Comparison of ENCODE assay signal across 18 cellular contexts in the genomic region with DNA sequence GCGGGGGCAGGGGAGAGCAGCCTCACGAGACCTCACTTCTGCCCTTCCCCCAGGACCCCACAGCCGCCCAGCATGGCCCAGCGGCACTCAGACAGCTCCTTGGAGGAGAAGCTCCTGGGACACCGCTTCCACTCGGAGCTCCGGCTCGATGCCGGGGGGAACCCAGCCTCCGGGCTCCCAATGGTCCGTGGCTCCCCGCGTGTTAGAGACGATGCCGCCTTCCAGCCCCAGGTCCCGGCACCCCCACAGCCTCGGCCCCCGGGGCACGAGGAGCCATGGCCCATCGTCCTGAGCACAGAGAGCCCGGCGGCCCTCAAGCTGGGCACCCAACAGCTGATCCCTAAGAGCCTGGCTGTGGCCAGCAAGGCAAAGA. TPM values are rescaled to one million over a fixed set of nuclear protein-coding genes. Genes with fewer than 3 reads are reported as not detected.
"Had no signal": no experiment of that assay in that cellular context is flagged by ENCODE, and none has a peak within 500 bp of the region (broad histone marks: within the 10 kb centered on the region; RNA-seq: fewer than 3 reads in every experiment).

No MANE protein-coding gene starts in this region.

- H3K27ac ChIP-seq: epithelial cell of prostate, heart right ventricle, left lung, parathyroid adenoma had no signal

- DNase-seq: activated CD4-positive, alpha-beta memory T cell treated with anti-CD3 and anti-CD28 coated beads for 36 hours; activated CD4-positive, alpha-beta T cell treated with anti-CD3 and anti-CD28 coated beads for 48 hours; activated naive CD4-positive, alpha-beta T cell treated with anti-CD3 and anti-CD28 coated beads for 36 hours; activated naive CD8-positive, alpha-beta T cell treated with anti-CD3 and anti-CD28 coated beads, Interleukin-2, amount 10 ng/mL, durations not matched to agents 7 days and 5 days; activated T-cell treated with anti-CD3 and anti-CD28 coated beads, Interleukin-2, amount 50 U/mL, for 48 hours; amniotic stem cell; cerebellar nuclear complex; nephron progenitor cell; nucleus accumbens; stimulated activated CD4-positive, alpha-beta T cell treated with anti-CD3 and anti-CD28 coated beads, Interleukin-4, amount 100 ng/mL, for 4 hours; stimulated activated naive CD8-positive, alpha-beta T cell treated with anti-CD3 and anti-CD28 coated beads, Interleukin-15, Interleukin-2, amounts not matched to agents 100 U/mL and 50 U/mL, for 24 hours; T-helper 9 cell had no signal

- H3K4me3 ChIP-seq: heart right ventricle, left lung had no signal

- H3K9ac ChIP-seq: parathyroid adenoma had no signal

- H2AFZ ChIP-seq: parathyroid adenoma had no signal

- H3K4me1 ChIP-seq: left lung, parathyroid adenoma had no signal

- H3K9me3 ChIP-seq: heart right ventricle, left lung had no signal

- H3K27me3 ChIP-seq: heart right ventricle, left lung had no signal

- ATAC-seq: heart right ventricle; left lung; stimulated activated naive CD8-positive, alpha-beta T cell treated with anti-CD3 and anti-CD28 coated beads, Interleukin-15, Interleukin-2, amounts not matched to agents 100 U/mL and 50 U/mL, for 24 hours had no signal

- H3K36me3 ChIP-seq: heart right ventricle, left lung had no signal

RNA-seq across cellular contexts. Expression of a gene that starts 8.5 kb away (rescaled TPM):
- total RNA-seq: activated naive CD8-positive, alpha-beta T cell treated with anti-CD3 and anti-CD28 coated beads, Interleukin-2, amount 10 ng/mL, durations not matched to agents 7 days and 5 days; mononuclear cell; T-helper 1 cell treated with Interleukin-12 subunit alpha and Interleukin-12 subunit beta and Interleukin-4 antibody, amounts not matched to agents 30 ng/mL and 1 ng/mL, for 36 hours had no signal
